In genomic region chr9:115162946-115163345, GRCh38 we compare ENCODE assay signal across 35 cellular contexts. TPM values are rescaled to one million over a fixed set of nuclear protein-coding genes. Genes with fewer than 3 reads are reported as not detected.
"Had no signal": no experiment of that assay in that cellular context is flagged by ENCODE, and none has a peak within 500 bp of the region (broad histone marks: within the 10 kb centered on the region; RNA-seq: fewer than 3 reads in every experiment).

No MANE protein-coding gene starts in this region.

- H3K36me3 ChIP-seq: cardiac muscle cell, left lung, lower lobe of right lung, neutrophil, ovary, suprapubic skin, tibial artery had no signal

- H3K36me3 Mint-ChIP-seq: stimulated activated memory B cell treated with anti-CD40 and anti-IgM and Interleukin-4, amounts not matched to agents 10 μg/mL and 1 μg/mL and 100 μg/mL, for 72 hours had no signal

- H3K4me3 ChIP-seq: body of pancreas, cardiac muscle cell, coronary artery, dorsolateral prefrontal cortex, left lung, lower lobe of right lung, ovary, suprapubic skin, tibial artery had no signal

- H3K9me3 Mint-ChIP-seq: activated CD4-positive, alpha-beta memory T cell treated with anti-CD3 and anti-CD28 coated beads, Interleukin-2, amount 10 ng/mL, durations not matched to agents 7 days and 5 days; effector memory CD8-positive, alpha-beta T cell had no signal

- H3K4me3 Mint-ChIP-seq: activated CD4-positive, alpha-beta memory T cell treated with anti-CD3 and anti-CD28 coated beads, Interleukin-2, amount 10 ng/mL, durations not matched to agents 7 days and 5 days; activated CD4-positive, alpha-beta T cell treated with anti-CD3 and anti-CD28 coated beads, Interleukin-2, amount 10 ng/mL, durations not matched to agents 7 days and 5 days; effector memory CD8-positive, alpha-beta T cell; naive B cell; nephron progenitor cell; stimulated activated memory B cell treated with anti-CD40 and anti-IgM and Interleukin-4, amounts not matched to agents 10 μg/mL and 1 μg/mL and 100 μg/mL, for 72 hours; stimulated activated naive CD8-positive, alpha-beta T cell treated with anti-CD3 and anti-CD28 coated beads, Interleukin-15, amount 100 ng/mL, for 72 hours; T-helper 17 cell had no signal

- DNase-seq: activated CD4-positive, alpha-beta memory T cell treated with anti-CD3 and anti-CD28 coated beads, Interleukin-2, amount 10 ng/mL, durations not matched to agents 7 days and 5 days; activated CD4-positive, alpha-beta T cell treated with anti-CD3 and anti-CD28 coated beads, Interleukin-2, amount 10 ng/mL, durations not matched to agents 7 days and 5 days; activated CD4-positive, CD25-positive, alpha-beta regulatory T cell treated with anti-CD3 and anti-CD28 coated beads, Interleukin-2, amount 50 U/mL, for 72 hours; activated T-cell treated with anti-CD3 and anti-CD28 coated beads, Interleukin-2, amount 50 U/mL, for 48 hours; anterior cingulate cortex; body of pancreas; cerebellar nuclear complex; dorsolateral prefrontal cortex; effector memory CD8-positive, alpha-beta T cell; erythroblast; foreskin melanocyte; kidney glomerular epithelial cell; left lung; lower lobe of right lung; naive B cell; nephron progenitor cell; ovary; retina; small intestine; stimulated activated CD4-positive, alpha-beta T cell treated with anti-CD3 and anti-CD28 coated beads, Interleukin-1b, Interleukin-23, amount 100 ng/mL, for 48 hours; stimulated activated CD4-positive, alpha-beta T cell treated with anti-CD3 and anti-CD28 coated beads, Interleukin-4, amount 100 ng/mL, for 4 hours; stimulated activated CD8-positive, alpha-beta memory T cell treated with anti-CD3 and anti-CD28 coated beads, Interleukin-4, amount 100 ng/mL, for 48 hours; stimulated activated naive CD8-positive, alpha-beta T cell treated with anti-CD3 and anti-CD28 coated beads, Interleukin-15, amount 100 ng/mL, for 72 hours; T-helper 17 cell; T1000; tibial artery had no signal

- H3K4me1 ChIP-seq: body of pancreas, left lung, lower lobe of right lung, suprapubic skin had no signal

- H3K27ac Mint-ChIP-seq: activated CD4-positive, alpha-beta memory T cell treated with anti-CD3 and anti-CD28 coated beads, Interleukin-2, amount 10 ng/mL, durations not matched to agents 7 days and 5 days; activated CD4-positive, alpha-beta T cell treated with anti-CD3 and anti-CD28 coated beads, Interleukin-2, amount 10 ng/mL, durations not matched to agents 7 days and 5 days; activated naive CD4-positive, alpha-beta T cell treated with anti-CD3 and anti-CD28 coated beads, Interleukin-2, amount 50 U/mL, for 72 hours; activated T-helper 2 cell treated with anti-CD3 and anti-CD28 coated beads, Interferon-gamma antibody, Interleukin-2, Interleukin-4, amounts not matched to agents 10 μg/mL and 5 μg/mL and 100 μg/mL, durations not matched to agents 14 hours and 24 hours and 36 hours; effector memory CD8-positive, alpha-beta T cell; naive B cell; nephron progenitor cell; progenitor cell of endocrine pancreas; stimulated activated memory B cell treated with anti-CD40 and anti-IgM and Interleukin-4, amounts not matched to agents 10 μg/mL and 1 μg/mL and 100 μg/mL, for 72 hours; stimulated activated naive CD8-positive, alpha-beta T cell treated with anti-CD3 and anti-CD28 coated beads, Interleukin-15, amount 100 ng/mL, for 72 hours; T-helper 17 cell had no signal

- H3K27ac ChIP-seq: body of pancreas, cardiac muscle cell, coronary artery, dorsolateral prefrontal cortex, left lung, lower lobe of right lung, neutrophil, ovary, suprapubic skin, tibial artery had no signal

- ATAC-seq: activated naive CD4-positive, alpha-beta T cell treated with anti-CD3 and anti-CD28 coated beads, Interleukin-2, amount 50 U/mL, for 72 hours; body of pancreas; effector memory CD8-positive, alpha-beta T cell; left lung; lower lobe of right lung; sciatic nerve; stimulated activated memory B cell treated with anti-CD40 and anti-IgM and Interleukin-4, amounts not matched to agents 10 μg/mL and 1 μg/mL and 100 μg/mL, for 72 hours; stimulated activated naive CD8-positive, alpha-beta T cell treated with anti-CD3 and anti-CD28 coated beads, Interleukin-15, amount 100 ng/mL, for 72 hours; T-helper 17 cell had no signal

- H3K4me1 Mint-ChIP-seq: activated CD4-positive, alpha-beta memory T cell treated with anti-CD3 and anti-CD28 coated beads, Interleukin-2, amount 10 ng/mL, durations not matched to agents 7 days and 5 days; activated CD4-positive, alpha-beta T cell treated with anti-CD3 and anti-CD28 coated beads, Interleukin-2, amount 10 ng/mL, durations not matched to agents 7 days and 5 days; naive B cell; nephron progenitor cell; stimulated activated memory B cell treated with anti-CD40 and anti-IgM and Interleukin-4, amounts not matched to agents 10 μg/mL and 1 μg/mL and 100 μg/mL, for 72 hours; T-helper 17 cell had no signal

- H3K9me3 ChIP-seq: body of pancreas, left lung, lower lobe of right lung, neutrophil, ovary, suprapubic skin, tibial artery had no signal

- H3K27me3 Mint-ChIP-seq: stimulated activated memory B cell treated with anti-CD40 and anti-IgM and Interleukin-4, amounts not matched to agents 10 μg/mL and 1 μg/mL and 100 μg/mL, for 72 hours had no signal

RNA-seq across cellular contexts. Expression of gene TNC, which starts 45.0 kb away (rescaled TPM):
- total RNA-seq: activated naive CD4-positive, alpha-beta T cell treated with anti-CD3 and anti-CD28 coated beads, Interleukin-2, amount 50 U/mL, for 72 hours; T-helper 17 cell had no signal
